9 cellular contexts compared by ENCODE assay signal in the genomic region with DNA sequence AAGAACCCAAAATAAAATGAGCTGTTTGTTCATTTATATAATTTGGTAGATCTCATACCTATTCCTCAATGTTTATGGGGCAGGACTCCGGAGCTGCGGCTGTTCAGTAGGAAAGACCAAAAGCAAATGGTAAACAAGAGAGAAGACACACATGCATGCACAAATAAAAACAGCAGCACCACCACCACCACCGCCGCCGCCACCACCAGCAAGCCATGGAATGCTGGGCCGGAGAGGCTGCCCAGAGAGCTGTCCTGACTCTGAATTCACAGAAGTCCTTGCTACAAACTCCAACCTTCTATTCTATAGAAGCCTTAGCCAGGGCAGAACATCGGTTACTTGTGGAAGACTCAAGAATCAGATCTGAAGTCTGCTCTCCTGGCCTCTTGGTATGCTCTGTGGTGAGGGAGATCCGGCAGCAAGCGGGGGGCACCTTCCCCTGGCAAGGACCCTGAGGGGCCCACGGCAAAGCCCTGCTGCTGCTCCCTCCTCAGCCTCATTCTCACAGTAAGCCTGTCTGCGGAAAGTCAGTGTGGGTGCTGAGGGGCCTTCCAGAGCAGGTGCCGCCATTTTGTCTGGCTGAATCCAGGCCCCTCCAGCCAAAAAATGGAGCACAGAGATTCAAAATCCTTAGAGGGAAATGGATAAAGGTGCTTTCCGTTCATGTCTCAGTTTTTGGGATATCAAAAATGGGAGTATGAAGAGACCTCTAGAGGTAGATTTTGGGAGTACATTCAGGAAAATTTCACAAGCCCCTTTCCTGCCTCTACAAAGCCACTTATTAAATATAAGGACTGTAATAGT. TPM values are rescaled to one million over a fixed set of nuclear protein-coding genes. Genes with fewer than 3 reads are reported as not detected.
DNase-seq lines count a peak whose midpoint lies in the region; ATAC-seq and TF ChIP-seq lines count a peak whose summit lies in the region.
"Had no signal": no experiment of that assay in that cellular context is flagged by ENCODE, and none has a peak within 500 bp of the region (broad histone marks: within the 10 kb centered on the region; RNA-seq: fewer than 3 reads in every experiment).

No MANE protein-coding gene starts in this region.

- no peak for TF ChIP-seq POLR2A in ovary (IDR thresholded peaks at IDR 0.05)

- 76 to 82% (median 79%) methylated on average over 13 of the region's 13 CpGs for WGBS in ovary, 3 donors

- peaks cover 10% of the 10 kb centered on the region for H3K36me3 Mint-ChIP-seq in activated naive CD4-positive, alpha-beta T cell treated with anti-CD3 and anti-CD28 coated beads, Interleukin-2, amount 50 U/mL, for 24 hours
- no peaks in the 10 kb centered on the region for H3K36me3 Mint-ChIP-seq in chondrocyte (ENCODE audit: low read depth)

- DNase-seq in activated naive CD4-positive, alpha-beta T cell treated with anti-CD3 and anti-CD28 coated beads, Interleukin-2, amount 50 U/mL, for 16 hours, result no peak
- DNase-seq in NCI-H345 treated with DMSO at 0.1 percent for 48 hours (lab: John Stamatoyannopoulos, UW; ENCODE audit: unreplicated experiment), result peak; percentile 67
- DNase-seq in chondrocyte (ENCODE audit: low spot score), result no peak
- DNase-seq in ovary, result no peak
- no peak for DNase-seq in COLO668 (lab: John Stamatoyannopoulos, UW; ENCODE audit: unreplicated experiment)

- no peaks in the 10 kb centered on the region for H3K27me3 ChIP-seq in ovary

- peak overlapping the region; percentile 23 for H3K27ac Mint-ChIP-seq in activated naive CD4-positive, alpha-beta T cell treated with anti-CD3 and anti-CD28 coated beads, Interleukin-2, amount 50 U/mL, for 24 hours
- H3K27ac Mint-ChIP-seq in chondrocyte (ENCODE audit: unreplicated experiment), result no peak overlapping the region

- intact Hi-C loops in ovary (cut with DNase I), result no loop called here

- H3K4me1 Mint-ChIP-seq in activated naive CD4-positive, alpha-beta T cell treated with anti-CD3 and anti-CD28 coated beads, Interleukin-2, amount 50 U/mL, for 24 hours, result peaks cover 78% of the 10 kb centered on the region
- peaks cover 4% of the 10 kb centered on the region for H3K4me1 Mint-ChIP-seq in chondrocyte (ENCODE audit: low read depth)

- no peak for TF ChIP-seq EP300 in ovary (IDR thresholded peaks at IDR 0.05)

- H3K4me1 ChIP-seq in ovary (ENCODE audit: insufficient read depth), result no peaks in the 10 kb centered on the region

- TF ChIP-seq CTCF in chondrocyte (IDR thresholded peaks at IDR 0.05), result peak; percentile 82
- TF ChIP-seq CTCF in ovary (IDR thresholded peaks at IDR 0.05), result peak in 2 of 3 donors; percentile 25 to 44

- no peak overlapping the region for H3K4me3 ChIP-seq in ovary

- H3K4me3 Mint-ChIP-seq in activated naive CD4-positive, alpha-beta T cell treated with anti-CD3 and anti-CD28 coated beads, Interleukin-2, amount 50 U/mL, for 24 hours, result no peak overlapping the region
- no peak overlapping the region for H3K4me3 Mint-ChIP-seq in chondrocyte (ENCODE audit: unreplicated experiment)

- H3K9me3 ChIP-seq in ovary, result no peaks in the 10 kb centered on the region

- no peaks in the 10 kb centered on the region for H3K27me3 Mint-ChIP-seq in activated naive CD4-positive, alpha-beta T cell treated with anti-CD3 and anti-CD28 coated beads, Interleukin-2, amount 50 U/mL, for 24 hours
- no peaks in the 10 kb centered on the region for H3K27me3 Mint-ChIP-seq in chondrocyte (ENCODE audit: low read depth)

- no peaks in the 10 kb centered on the region for H3K36me3 ChIP-seq in ovary

- H3K9me3 Mint-ChIP-seq in activated naive CD4-positive, alpha-beta T cell treated with anti-CD3 and anti-CD28 coated beads, Interleukin-2, amount 50 U/mL, for 24 hours, result no peaks in the 10 kb centered on the region
- H3K9me3 Mint-ChIP-seq in chondrocyte (ENCODE audit: low read depth), result no peaks in the 10 kb centered on the region

- ATAC-seq in HG03565 (IDR thresholded peaks at IDR 0.05; ENCODE audit: unreplicated experiment) (no peak), GM19023 (IDR thresholded peaks at IDR 0.05; ENCODE audit: unreplicated experiment) (no peak)

- no peak overlapping the region for H3K27ac ChIP-seq in ovary

RNA-seq across cellular contexts. Expression of gene FOXJ1, which starts 6.4 kb away (rescaled TPM):
- total RNA-seq in chondrocyte (0.12 TPM in 1 of 3 replicates, not detected in the others), ovary (100 to 1,000 TPM in 1 of 7 donors, 1 to 10 TPM in 4, under 1 TPM in 1, not detected in 1; 0.28 to 168 (median 6.9) TPM)
- polyA plus RNA-seq in ovary, result under 1 TPM in 1 of 2 donors, not detected in 1; 0.23 TPM
- total RNA-seq: aorta had no signal
- polyA plus RNA-seq: aorta had no signal

RNA-seq across cellular contexts. Expression of gene EXOC7, which starts 43.8 kb away (rescaled TPM):
- 129 to 180 TPM (median 131 TPM) in 3 replicates for total RNA-seq in chondrocyte
- total RNA-seq in ovary, result 100 to 1,000 TPM in 5 of 7 donors, 10 to 100 TPM in 2; 46.9 to 121 (median 115) TPM
- polyA plus RNA-seq in ovary, result 10 to 100 TPM; 54.0 to 94.8 TPM
